In the genomic region with DNA sequence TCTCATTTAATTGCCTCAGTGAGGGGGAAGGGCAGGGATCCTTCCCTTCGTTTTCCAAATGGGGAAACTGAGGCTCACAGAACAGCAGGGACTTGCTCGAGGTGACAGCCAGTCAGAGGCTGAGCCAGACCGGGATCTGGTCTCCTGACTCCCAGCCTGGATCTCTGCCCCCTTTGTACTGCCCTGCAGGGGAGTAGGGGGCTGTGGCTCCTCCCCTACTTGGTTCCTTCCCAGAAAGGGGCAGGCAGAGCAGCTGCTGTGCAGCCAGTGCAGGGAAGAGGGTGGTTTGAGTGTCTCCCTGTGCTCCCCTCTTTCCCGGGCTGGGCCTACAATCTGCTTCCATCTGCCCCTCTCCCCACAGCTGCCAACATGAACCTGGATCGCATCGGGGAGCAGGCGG, we compare ENCODE assay signal across 15 cellular contexts. TPM values are rescaled to one million over a fixed set of nuclear protein-coding genes. Genes with fewer than 3 reads are reported as not detected.
A peak's percentile ranks its signal among the peaks of the same experiment; 100 is the strongest.
DNase-seq lines count a peak whose midpoint lies in the region; ATAC-seq and TF ChIP-seq lines count a peak whose summit lies in the region.
"Had no signal": no experiment of that assay in that cellular context is flagged by ENCODE, and none has a peak within 500 bp of the region (broad histone marks: within the 10 kb centered on the region; RNA-seq: fewer than 3 reads in every experiment).

No MANE protein-coding gene starts in this region.

- H3K9me3 Mint-ChIP-seq in chondrocyte (ENCODE audit: low read depth) (no peaks in the 10 kb centered on the region), neural progenitor cell (no peaks in the 10 kb centered on the region)

- no peak for TF ChIP-seq CTCF in chondrocyte (IDR thresholded peaks at IDR 0.05)
- TF ChIP-seq CTCF in neural progenitor cell (IDR thresholded peaks at IDR 0.05): no peak

- peaks cover 48 to 78% (median 65%) of the 10 kb centered on the region in 10 experiments for H3K4me1 ChIP-seq in BLaER1 treated with 17β-estradiol and CSF1 and Interleukin-3, amounts not matched to agents 10 nM and 100 nM
- H3K4me1 ChIP-seq in NT2/D1 (ENCODE audit: insufficient read depth, insufficient read length): peaks cover 11% of the 10 kb centered on the region
- peaks cover 16% of the 10 kb centered on the region for H3K4me1 ChIP-seq in neural progenitor cell
- H3K4me1 ChIP-seq: HAP-1 had no signal

- no peak for ATAC-seq in HG02763 (IDR thresholded peaks at IDR 0.05; ENCODE audit: unreplicated experiment)
- no peak for ATAC-seq in HG03571 (IDR thresholded peaks at IDR 0.05; ENCODE audit: unreplicated experiment)

- H2AFZ ChIP-seq in neural progenitor cell (replicated peaks): peak overlapping the region; percentile 82

- peak overlapping the region in 10 of 11 experiments; percentile 20 to 91 (median 78); a peak in 16 of 22 replicates for H3K4me2 ChIP-seq in BLaER1 treated with 17β-estradiol and CSF1 and Interleukin-3, amounts not matched to agents 10 nM and 100 nM
- H3K4me2 ChIP-seq in neural progenitor cell: peak overlapping the region; percentile 64

- H4K20me1 ChIP-seq in BLaER1 treated with 17β-estradiol and CSF1 and Interleukin-3, amounts not matched to agents 10 nM and 100 nM: peaks cover 0 to 5% (median 0%) of the 10 kb centered on the region in 11 experiments; a peak in 4 of 22 replicates
- H4K20me1 ChIP-seq in neural progenitor cell (ENCODE audit: low read depth): no peaks in the 10 kb centered on the region

- H3K9me3 ChIP-seq in BLaER1 treated with 17β-estradiol and CSF1 and Interleukin-3, amounts not matched to agents 10 nM and 100 nM (replicated peaks in 1 of 11): no peaks in the 10 kb centered on the region
- H3K9me3 ChIP-seq in NT2/D1 (ENCODE audit: insufficient read depth, low read length) (no peaks in the 10 kb centered on the region), neural progenitor cell (ENCODE audit: low read depth) (no peaks in the 10 kb centered on the region)
- H3K9me3 ChIP-seq: Caco-2, HAP-1, SJCRH30 had no signal

- H3F3A ChIP-seq in neural progenitor cell (ENCODE audit: low read depth): peaks cover 7% of the 10 kb centered on the region

- H3K27me3 ChIP-seq in BLaER1 treated with 17β-estradiol and CSF1 and Interleukin-3, amounts not matched to agents 10 nM and 100 nM: 0 out of 22 replicates have a peak, but pooled peaks cover 0 to 2% (median 0%) of the 10 kb centered on the region in 11 experiments
- H3K27me3 ChIP-seq in NT2/D1 (ENCODE audit: insufficient read depth, insufficient read length) (no peaks in the 10 kb centered on the region), neural progenitor cell (no peaks in the 10 kb centered on the region)
- H3K27me3 ChIP-seq: SJCRH30 had no signal

- H3K36me3 ChIP-seq in BLaER1 treated with 17β-estradiol and CSF1 and Interleukin-3, amounts not matched to agents 10 nM and 100 nM: peaks cover 0 to 80% (median 52%) of the 10 kb centered on the region in 11 experiments; a peak in 16 of 22 replicates
- H3K36me3 ChIP-seq in NT2/D1 (ENCODE audit: insufficient read depth, insufficient read length, low read length) (peaks cover 18% of the 10 kb centered on the region), neural progenitor cell (no peaks in the 10 kb centered on the region)
- H3K36me3 ChIP-seq: SJCRH30 had no signal

- peak overlapping the region in 5 of 11 experiments; percentile 5 to 51 (median 30); a peak in 7 of 22 replicates for H3K9ac ChIP-seq in BLaER1 treated with 17β-estradiol and CSF1 and Interleukin-3, amounts not matched to agents 10 nM and 100 nM
- H3K9ac ChIP-seq in NT2/D1 (ENCODE audit: insufficient read length, low read depth) (peak overlapping the region; percentile 21), neural progenitor cell (no peak overlapping the region)

- H3K4me3 ChIP-seq in BLaER1 treated with 17β-estradiol and CSF1 and Interleukin-3, amounts not matched to agents 10 nM and 100 nM: no peak overlapping the region
- H3K4me3 ChIP-seq in NT2/D1 (ENCODE audit: insufficient read length, low read depth): no peak overlapping the region
- no peak overlapping the region for H3K4me3 ChIP-seq in neural progenitor cell
- H3K4me3 ChIP-seq: HAP-1, SJCRH30 had no signal

- H3K27ac ChIP-seq in BLaER1 treated with 17β-estradiol and CSF1 and Interleukin-3, amounts not matched to agents 10 nM and 100 nM: peak overlapping the region in 9 of 11 experiments; percentile 22 to 66 (median 60); a peak in 14 of 22 replicates
- H3K27ac ChIP-seq in neural progenitor cell: no peak overlapping the region
- H3K27ac ChIP-seq: HL-60, SJCRH30 had no signal

- H3K27me3 Mint-ChIP-seq in chondrocyte (ENCODE audit: low read depth) (no peaks in the 10 kb centered on the region), neural progenitor cell (ENCODE audit: insufficient read depth, low read depth) (peaks cover 13% of the 10 kb centered on the region)

- H3K4me1 Mint-ChIP-seq in chondrocyte (ENCODE audit: low read depth) (peaks cover 72% of the 10 kb centered on the region), neural progenitor cell (peaks cover 23% of the 10 kb centered on the region)

- H3K4me3 Mint-ChIP-seq in chondrocyte (ENCODE audit: unreplicated experiment) (no peak overlapping the region), neural progenitor cell (no peak overlapping the region)

- DNase-seq in NT2/D1 (ENCODE audit: low read depth, low spot score) (no peak), chondrocyte (ENCODE audit: low spot score) (no peak), neural progenitor cell (ENCODE audit: low spot score) (peak; percentile 73), SW 1271 (lab: John Stamatoyannopoulos, UW) (no peak), NCI-H526 treated with DMSO at 0.1 percent for 48 hours (lab: John Stamatoyannopoulos, UW) (no peak)
- DNase-seq: Caco-2, NCI-H1417, NCI-H2081, NCI-H510A had no signal

- no peaks in the 10 kb centered on the region for H3K79me2 ChIP-seq in neural progenitor cell (ENCODE audit: low read depth)

- H3K36me3 Mint-ChIP-seq in chondrocyte (ENCODE audit: low read depth) (peaks cover 4% of the 10 kb centered on the region), neural progenitor cell (no peaks in the 10 kb centered on the region)

- H3K27ac Mint-ChIP-seq in chondrocyte (ENCODE audit: unreplicated experiment): peak overlapping the region; percentile 89
- H3K27ac Mint-ChIP-seq in neural progenitor cell: no peak overlapping the region

RNA-seq across cellular contexts. Expression of a gene that starts 37.7 kb away (rescaled TPM):
- 64.5 to 80.2 TPM (median 67.6 TPM) in 3 replicates for total RNA-seq in chondrocyte
- 47.7 and 95.9 TPM in 2 replicates for total RNA-seq in neural progenitor cell (ENCODE audit: low replicate concordance)

RNA-seq across cellular contexts. Expression of a gene that starts 52.7 kb away (rescaled TPM):
- 10.0 to 24.8 TPM (median 11.0 TPM) in 3 replicates for total RNA-seq in chondrocyte
- 1.5 and 3.4 TPM in 2 replicates for total RNA-seq in neural progenitor cell (ENCODE audit: low replicate concordance)
